ENCODE assay signal across 9 cellular contexts in genomic region chr10:114404171-114405010, GRCh38. TPM values are rescaled to one million over a fixed set of nuclear protein-coding genes. Genes with fewer than 3 reads are reported as not detected.
DNase-seq lines count a peak whose midpoint lies in the region; ATAC-seq and TF ChIP-seq lines count a peak whose summit lies in the region.
"Had no signal": no experiment of that assay in that cellular context is flagged by ENCODE, and none has a peak within 500 bp of the region (broad histone marks: within the 10 kb centered on the region; RNA-seq: fewer than 3 reads in every experiment).

A gene with protein sequence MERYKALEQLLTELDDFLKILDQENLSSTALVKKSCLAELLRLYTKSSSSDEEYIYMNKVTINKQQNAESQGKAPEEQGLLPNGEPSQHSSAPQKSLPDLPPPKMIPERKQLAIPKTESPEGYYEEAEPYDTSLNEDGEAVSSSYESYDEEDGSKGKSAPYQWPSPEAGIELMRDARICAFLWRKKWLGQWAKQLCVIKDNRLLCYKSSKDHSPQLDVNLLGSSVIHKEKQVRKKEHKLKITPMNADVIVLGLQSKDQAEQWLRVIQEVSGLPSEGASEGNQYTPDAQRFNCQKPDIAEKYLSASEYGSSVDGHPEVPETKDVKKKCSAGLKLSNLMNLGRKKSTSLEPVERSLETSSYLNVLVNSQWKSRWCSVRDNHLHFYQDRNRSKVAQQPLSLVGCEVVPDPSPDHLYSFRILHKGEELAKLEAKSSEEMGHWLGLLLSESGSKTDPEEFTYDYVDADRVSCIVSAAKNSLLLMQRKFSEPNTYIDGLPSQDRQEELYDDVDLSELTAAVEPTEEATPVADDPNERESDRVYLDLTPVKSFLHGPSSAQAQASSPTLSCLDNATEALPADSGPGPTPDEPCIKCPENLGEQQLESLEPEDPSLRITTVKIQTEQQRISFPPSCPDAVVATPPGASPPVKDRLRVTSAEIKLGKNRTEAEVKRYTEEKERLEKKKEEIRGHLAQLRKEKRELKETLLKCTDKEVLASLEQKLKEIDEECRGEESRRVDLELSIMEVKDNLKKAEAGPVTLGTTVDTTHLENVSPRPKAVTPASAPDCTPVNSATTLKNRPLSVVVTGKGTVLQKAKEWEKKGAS (minus strand): TSS chr10:114404502. CDS start chr10:114404455, 47 bp downstream.

- ATAC-seq in aorta (ENCODE audit: low FRiP score) (peak; percentile 87), GM18517 (IDR thresholded peaks at IDR 0.05; ENCODE audit: unreplicated experiment) (no peak), GM18867 (IDR thresholded peaks at IDR 0.05; ENCODE audit: unreplicated experiment) (no peak)

- H3K9me3 Mint-ChIP-seq in Caco-2 (ENCODE audit: unreplicated experiment), result no peaks in the 10 kb centered on the region

- no peak within 1 kb of the TSS for H3K27ac ChIP-seq in aorta (ENCODE audit: low read depth in 1 of 2, low read length in 2 of 2)
- H3K27ac ChIP-seq: HL-60 had no signal

- POLR2A ChIA-PET in Caco-2 (lab: Charles Lee), result interaction anchor here (0.6 to 0.9 kb wide), 2 partner anchors 100 to 527 kb away, joined by 3 to 5 read pairs; no protein-coding TSS in a partner anchor

- no peak for TF ChIP-seq CTCF in Caco-2 (IDR thresholded peaks at IDR 0.05; ENCODE audit: insufficient read depth in 1 of 2, low read depth in 1 of 2, low read length in 1 of 2, severe bottlenecking in 1 of 2, unreplicated experiment in 1 of 2)

- H3K4me1 ChIP-seq in Caco-2 (peaks cover 13% of the 10 kb centered on the region; the same call in 1 of the 2 replicates), mucosa of stomach (ENCODE audit: control insufficient read depth, insufficient read depth, low read length) (peaks cover 17% of the 10 kb centered on the region), aorta (ENCODE audit: control insufficient read depth in 1 of 2, insufficient read depth in 2 of 2, low read length in 2 of 2) (no peaks in the 10 kb centered on the region)

- no peaks in the 10 kb centered on the region for H3K36me3 Mint-ChIP-seq in Caco-2 (ENCODE audit: insufficient read depth, unreplicated experiment)

- H3K27ac Mint-ChIP-seq in Caco-2 (ENCODE audit: unreplicated experiment), result no peak within 1 kb of the TSS

- CTCF ChIA-PET in Caco-2 (lab: Charles Lee), result interaction anchor here (1.1 to 4.1 kb wide), 2 partner anchors 37 to 100 kb away, joined by 3 to 47 read pairs; no protein-coding TSS in a partner anchor

- H3K4me3 ChIP-seq in Caco-2 (ENCODE audit: low read depth, low read length) (peak within 1 kb of the TSS; percentile 64), mucosa of stomach (ENCODE audit: low read length) (peak within 1 kb of the TSS; percentile 26), aorta (ENCODE audit: low read length in 2 of 2) (peak within 1 kb of the TSS; percentile 57 to 75)

- peak in 1 of 2 experiments; percentile 51 for DNase-seq in Caco-2
- peak; percentile 42 for DNase-seq in HuH-7 (ENCODE audit: low spot score)
- DNase-seq in ecto neural progenitor cell (ENCODE audit: low spot score), result peak; percentile 66
- peak in 1 of 2 donors; percentile 81 for DNase-seq in aorta
- DNase-seq in globus pallidus (ENCODE audit: low spot score), result no peak

- H3K4me1 Mint-ChIP-seq in Caco-2 (ENCODE audit: low read depth, unreplicated experiment), result peaks cover 10% of the 10 kb centered on the region

- intact Hi-C loops in Caco-2 (cut with micrococcal nuclease; ENCODE audit: unreplicated experiment), result no loop called here
- intact Hi-C loops in aorta (cut with DNase I), result loop anchor here in 1 of 2 donors (5.0 kb wide), 2 partner anchors 37 to 102 kb away; no protein-coding TSS in a partner anchor

- peak within 1 kb of the TSS; percentile 67 for H3K9ac ChIP-seq in mucosa of stomach (ENCODE audit: low read length)

- 1 to 2% methylated on average over 78 to 88 of the region's 88 CpGs for WGBS in aorta, 2 donors

- BruUV-seq in Caco-2 (replicated peaks; lab: Mats Ljungman, UMichigan), result no TSS peak

- H3K27me3 ChIP-seq in Caco-2 (replicated peaks; ENCODE audit: control insufficient read depth, insufficient read depth, low read length), result peaks cover 3% of the 10 kb centered on the region
- peaks cover 15% of the 10 kb centered on the region for H3K27me3 ChIP-seq in mucosa of stomach (ENCODE audit: control insufficient read depth, insufficient read depth, low read length)
- no peaks in the 10 kb centered on the region for H3K27me3 ChIP-seq in aorta (ENCODE audit: control insufficient read depth in 1 of 2, insufficient read depth in 2 of 2, low read length in 1 of 2)

- no peaks in the 10 kb centered on the region for H3K36me3 ChIP-seq in Caco-2 (ENCODE audit: control insufficient read depth, insufficient read depth, low read length)
- no peaks in the 10 kb centered on the region for H3K36me3 ChIP-seq in mucosa of stomach (ENCODE audit: control insufficient read depth, insufficient read depth, low read length)
- H3K36me3 ChIP-seq in aorta (ENCODE audit: control insufficient read depth in 1 of 2, insufficient read depth in 2 of 2, low read length in 1 of 2), result no peaks in the 10 kb centered on the region

- H3K9me3 ChIP-seq in Caco-2 (no peaks in the 10 kb centered on the region), mucosa of stomach (ENCODE audit: control insufficient read depth, low read length) (no peaks in the 10 kb centered on the region), aorta (ENCODE audit: control insufficient read depth, low read length) (no peaks in the 10 kb centered on the region)

- H3K27me3 Mint-ChIP-seq in Caco-2 (ENCODE audit: insufficient read depth, unreplicated experiment), result peaks cover 10% of the 10 kb centered on the region

- peak within 1 kb of the TSS; percentile 74 for H3K4me3 Mint-ChIP-seq in Caco-2 (ENCODE audit: unreplicated experiment)

RNA-seq across cellular contexts. Expression of the gene that starts here (rescaled TPM):
- total RNA-seq in Caco-2 (2022) (2.3 and 2.6 TPM in 2 replicates), aorta (10 to 100 TPM; 16.3 to 19.3 TPM)
- polyA plus RNA-seq in aorta, result 1 to 10 TPM; 3.1 to 4.0 TPM
